ENCODE assay signal across 17 cellular contexts in the genomic region with DNA sequence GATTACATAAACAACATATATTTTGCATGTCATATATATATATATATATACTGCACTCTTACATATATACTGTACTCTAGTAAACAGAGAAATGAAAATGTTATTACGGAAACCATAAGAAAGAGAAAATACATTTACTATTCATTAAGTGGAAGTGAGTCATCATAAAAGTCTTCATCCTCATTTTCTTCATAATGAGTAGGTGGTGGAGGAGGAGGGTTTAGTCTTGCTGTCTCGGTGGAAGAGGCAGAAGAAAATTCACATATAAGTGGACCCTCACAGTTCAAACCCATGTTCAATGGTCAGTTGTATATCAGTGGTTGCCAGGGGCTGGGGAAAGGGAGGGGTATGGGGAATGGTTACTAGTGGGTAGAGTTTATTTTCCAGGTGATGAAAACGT. TPM values are rescaled to one million over a fixed set of nuclear protein-coding genes. Genes with fewer than 3 reads are reported as not detected.
"Had no signal": no experiment of that assay in that cellular context is flagged by ENCODE, and none has a peak within 500 bp of the region (broad histone marks: within the 10 kb centered on the region; RNA-seq: fewer than 3 reads in every experiment).

No MANE protein-coding gene starts in this region.

- H3K4me3 Mint-ChIP-seq: central memory CD8-positive, alpha-beta T cell had no signal

- H3K4me1 ChIP-seq: psoas muscle had no signal

- DNase-seq: adrenal gland; cortex of kidney; effector memory CD4-positive, alpha-beta T cell; erythroblast; hippocampal formation; kidney glomerular epithelial cell; psoas muscle; right lobe of liver; stimulated activated CD4-positive, alpha-beta T cell treated with anti-CD3 and anti-CD28 coated beads, Interleukin-2, amount 100 ng/mL, for 24 hours; stimulated activated naive CD4-positive, alpha-beta T cell treated with Interleukin-2 at 50 U/mL for 16 hours; upper lobe of left lung had no signal

- H3K9me3 ChIP-seq: adrenal gland, psoas muscle, right lobe of liver, suprapubic skin, upper lobe of left lung had no signal

- H3K4me3 ChIP-seq: adrenal gland, psoas muscle, right lobe of liver, suprapubic skin, upper lobe of left lung had no signal

- ATAC-seq: psoas muscle had no signal

- H3K27me3 Mint-ChIP-seq: central memory CD8-positive, alpha-beta T cell had no signal

- H3K9me3 Mint-ChIP-seq: central memory CD8-positive, alpha-beta T cell had no signal

- H3K36me3 ChIP-seq: adrenal gland, right lobe of liver, suprapubic skin, upper lobe of left lung had no signal

- H3K27me3 ChIP-seq: adrenal gland, right lobe of liver, suprapubic skin, upper lobe of left lung had no signal

- H3K27ac ChIP-seq: adrenal gland, psoas muscle, right lobe of liver, upper lobe of left lung had no signal

RNA-seq across cellular contexts. Expression of gene IFNLR1, which starts 8.1 kb away (rescaled TPM):
- total RNA-seq: osteoblast had no signal

RNA-seq across cellular contexts. Expression of gene IL22RA1, which starts 52.2 kb away (rescaled TPM):
- total RNA-seq: glomerular endothelial cell; T-helper 2 cell treated with Interferon-gamma antibody and Interleukin-4, amounts not matched to agents 100 ng/mL and 5 ng/mL, for 36 hours had no signal
- polyA plus RNA-seq: neural cell had no signal
